In the genomic region with DNA sequence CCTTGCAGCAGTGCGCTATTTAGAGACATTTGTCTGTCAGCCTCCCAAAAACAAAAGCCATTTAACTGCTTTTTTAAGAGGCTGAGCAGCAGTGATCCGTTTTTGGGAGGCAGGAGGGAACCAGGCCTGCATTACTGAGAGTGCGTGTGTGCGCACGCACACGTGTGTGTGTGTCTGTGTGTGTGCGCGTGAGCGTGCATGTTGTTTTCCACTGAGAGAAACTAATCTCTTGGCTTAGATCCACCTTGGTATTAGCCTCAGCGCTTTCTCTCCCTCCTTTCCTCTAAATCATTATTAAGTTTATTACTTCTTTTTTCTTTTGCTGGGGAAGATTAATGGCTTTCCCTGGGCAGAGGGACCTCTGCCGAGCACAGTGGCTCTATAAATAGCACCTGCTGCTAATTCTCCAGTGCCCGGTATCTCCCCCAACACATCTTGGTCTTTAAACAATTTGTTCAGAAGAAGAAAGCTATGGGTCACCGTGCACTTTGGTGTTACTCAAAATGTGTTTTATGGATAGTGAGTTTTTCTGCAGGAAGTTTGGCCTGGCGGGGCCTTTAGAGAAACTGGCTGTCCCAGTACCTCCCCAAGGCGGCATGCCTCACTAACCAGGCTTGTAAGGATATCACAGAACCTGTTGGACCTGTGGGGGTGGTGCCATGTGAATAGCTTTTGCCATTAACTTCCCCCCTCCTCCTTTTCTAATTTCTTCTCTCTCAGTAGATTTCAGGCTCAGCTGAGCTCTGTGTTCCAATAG, we compare ENCODE assay signal across 1 cellular context.
TF ChIP-seq lines count a peak whose summit lies in the region.

No MANE protein-coding gene starts in this region.

TF ChIP-seq in WTC11, 78 proteins besides CTCF, POLR2A, EP300 and RAD21 (continued from another document):
- TF ChIP-seq ZNF263 (CRISPR knock-in tag; IDR thresholded peaks at IDR 0.05; ENCODE audit: low read depth), result no peak
- TF ChIP-seq, protein P1, sequence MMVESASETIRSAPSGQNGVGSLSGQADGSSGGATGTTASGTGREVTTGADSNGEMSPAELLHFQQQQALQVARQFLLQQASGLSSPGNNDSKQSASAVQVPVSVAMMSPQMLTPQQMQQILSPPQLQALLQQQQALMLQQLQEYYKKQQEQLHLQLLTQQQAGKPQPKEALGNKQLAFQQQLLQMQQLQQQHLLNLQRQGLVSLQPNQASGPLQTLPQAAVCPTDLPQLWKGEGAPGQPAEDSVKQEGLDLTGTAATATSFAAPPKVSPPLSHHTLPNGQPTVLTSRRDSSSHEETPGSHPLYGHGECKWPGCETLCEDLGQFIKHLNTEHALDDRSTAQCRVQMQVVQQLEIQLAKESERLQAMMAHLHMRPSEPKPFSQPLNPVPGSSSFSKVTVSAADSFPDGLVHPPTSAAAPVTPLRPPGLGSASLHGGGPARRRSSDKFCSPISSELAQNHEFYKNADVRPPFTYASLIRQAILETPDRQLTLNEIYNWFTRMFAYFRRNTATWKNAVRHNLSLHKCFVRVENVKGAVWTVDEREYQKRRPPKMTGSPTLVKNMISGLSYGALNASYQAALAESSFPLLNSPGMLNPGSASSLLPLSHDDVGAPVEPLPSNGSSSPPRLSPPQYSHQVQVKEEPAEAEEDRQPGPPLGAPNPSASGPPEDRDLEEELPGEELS (CRISPR knock-in tag; IDR thresholded peaks at IDR 0.05), result no peak
